Comparison of ENCODE assay signal across 8 cellular contexts in the genomic region with DNA sequence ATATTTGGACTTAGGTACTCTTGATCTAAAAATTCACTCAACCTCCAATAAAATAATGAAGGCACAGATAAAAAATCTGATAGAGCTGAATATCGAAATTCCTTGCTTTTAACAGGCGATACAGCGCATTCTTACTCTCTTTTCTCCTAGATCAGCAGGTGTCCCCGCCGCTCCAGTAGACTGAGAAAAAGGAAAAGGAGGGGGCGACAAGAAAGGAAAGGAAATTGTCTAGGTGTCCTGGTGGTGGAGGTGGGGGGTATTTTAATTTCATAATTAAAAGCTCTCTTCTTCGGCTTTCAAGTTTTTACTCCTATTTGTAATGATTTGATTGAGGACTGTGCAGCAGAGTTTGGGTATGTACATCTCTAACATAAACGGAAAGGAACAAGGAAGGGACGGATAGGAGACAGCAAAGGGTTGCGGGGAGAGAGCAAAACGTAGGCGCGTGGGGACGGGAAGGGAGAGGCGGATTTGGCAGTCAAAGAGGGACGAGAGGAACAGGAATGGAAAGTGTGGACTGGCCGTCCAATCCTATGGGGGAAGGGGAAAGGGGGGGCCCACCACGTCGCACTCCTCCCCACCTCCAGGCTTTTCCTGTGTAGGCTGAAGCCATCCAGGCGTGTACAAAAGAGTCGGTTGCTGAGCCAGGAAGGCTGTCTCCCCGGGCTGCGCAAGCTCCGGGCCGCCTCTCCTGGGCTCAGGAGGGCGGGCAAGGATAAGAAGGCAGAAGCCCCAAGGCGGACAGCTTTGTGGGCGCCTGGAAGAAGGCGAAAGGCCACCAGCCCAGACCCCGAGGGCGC. TPM values are rescaled to one million over a fixed set of nuclear protein-coding genes. Genes with fewer than 3 reads are reported as not detected.
DNase-seq lines count a peak whose midpoint lies in the region; ATAC-seq and TF ChIP-seq lines count a peak whose summit lies in the region.

No MANE protein-coding gene starts in this region.

- no peaks in the 10 kb centered on the region for H3K36me3 Mint-ChIP-seq in activated T-helper 17 cell treated with anti-CD3 and anti-CD28 coated beads, Interleukin-2, amount 50 U/mL, for 72 hours (ENCODE audit: low read depth)
- H3K36me3 Mint-ChIP-seq in naive thymus-derived CD4-positive, alpha-beta T cell = no peaks in the 10 kb centered on the region

- no peaks in the 10 kb centered on the region for H3K27me3 Mint-ChIP-seq in activated T-helper 17 cell treated with anti-CD3 and anti-CD28 coated beads, Interleukin-2, amount 50 U/mL, for 72 hours
- H3K27me3 Mint-ChIP-seq in naive thymus-derived CD4-positive, alpha-beta T cell = peaks cover 0 to 32% (median 0%) of the 10 kb centered on the region in 5 donors

- H3K4me3 Mint-ChIP-seq in activated T-helper 17 cell treated with anti-CD3 and anti-CD28 coated beads, Interleukin-2, amount 50 U/mL, for 72 hours = peak overlapping the region; percentile 80
- H3K4me3 Mint-ChIP-seq in naive thymus-derived CD4-positive, alpha-beta T cell = peak overlapping the region; percentile 75 to 93 (median 90)

- POLR2A ChIA-PET in naive thymus-derived CD4-positive, alpha-beta T cell (lab: Charles Lee) = interaction anchor here (0.8 to 2.3 kb wide), 7 partner anchors 12 to 618 kb away, joined by 3 to 11 read pairs (median 6); a partner anchor contains a TSS

- CTCF ChIA-PET in naive thymus-derived CD4-positive, alpha-beta T cell (lab: Charles Lee) = interaction anchor here (0.7 kb wide), 1 partner anchor 21 kb away, joined by 3 read pairs; no protein-coding TSS in a partner anchor

- no peaks in the 10 kb centered on the region for H3K27me3 ChIP-seq in naive thymus-derived CD4-positive, alpha-beta T cell (ENCODE audit: control insufficient read depth in 2 of 2, insufficient read depth in 2 of 2, low read length in 2 of 2)
- no peaks in the 10 kb centered on the region for H3K27me3 ChIP-seq in thoracic aorta (replicated peaks; ENCODE audit: insufficient read depth)

- no peaks in the 10 kb centered on the region for H3K9me3 ChIP-seq in naive thymus-derived CD4-positive, alpha-beta T cell (ENCODE audit: control insufficient read depth in 2 of 3, low read length in 3 of 3)
- H3K9me3 ChIP-seq in thoracic aorta = no peaks in the 10 kb centered on the region

- no peaks in the 10 kb centered on the region for H3K9me3 Mint-ChIP-seq in activated T-helper 17 cell treated with anti-CD3 and anti-CD28 coated beads, Interleukin-2, amount 50 U/mL, for 72 hours
- no peaks in the 10 kb centered on the region for H3K9me3 Mint-ChIP-seq in naive thymus-derived CD4-positive, alpha-beta T cell

- ATAC-seq in GM19324 (IDR thresholded peaks at IDR 0.05; ENCODE audit: low FRiP score, unreplicated experiment) = peak; percentile 28
- peak; percentile 42 for ATAC-seq in HG03432 (IDR thresholded peaks at IDR 0.05; ENCODE audit: unreplicated experiment)
- peak; percentile 42 for ATAC-seq in activated T-helper 17 cell treated with anti-CD3 and anti-CD28 coated beads, Interleukin-2, amount 50 U/mL, for 72 hours (replicated peaks)
- ATAC-seq in naive thymus-derived CD4-positive, alpha-beta T cell = peak; percentile 19
- ATAC-seq in thoracic aorta (ENCODE audit: insufficient number of reproducible peaks, low FRiP score, low read depth) = peak; percentile 75

- DNase-seq in CMK (ENCODE audit: low read depth) = peak; percentile 14
- peak; percentile 67 to 68 for DNase-seq in NCI-H446 (lab: John Stamatoyannopoulos, UW)
- peak; percentile 88 for DNase-seq in fibroblast of the aortic adventitia (ENCODE audit: low read depth)
- peak in 3 of 9 donors; percentile 7 to 58 (median 26) for DNase-seq in naive thymus-derived CD4-positive, alpha-beta T cell
- peak; percentile 45 for DNase-seq in thoracic aorta (ENCODE audit: low spot score)

- H3K36me3 ChIP-seq in naive thymus-derived CD4-positive, alpha-beta T cell (ENCODE audit: control insufficient read depth in 2 of 3, insufficient read depth in 3 of 3, low read length in 3 of 3) = peaks cover 0 to 6% (median 0%) of the 10 kb centered on the region in 3 experiments
- H3K36me3 ChIP-seq in thoracic aorta = no peaks in the 10 kb centered on the region

- peaks cover 8 to 17% of the 10 kb centered on the region in 2 donors for H3K4me1 ChIP-seq in naive thymus-derived CD4-positive, alpha-beta T cell (ENCODE audit: control insufficient read depth in 2 of 2, insufficient read depth in 2 of 2, low read length in 2 of 2)
- H3K4me1 ChIP-seq in thoracic aorta (ENCODE audit: control insufficient read depth in 1 of 2, low read depth in 2 of 2) = peaks cover 14 to 22% of the 10 kb centered on the region in 2 donors

- peak overlapping the region; percentile 87 for H3K27ac Mint-ChIP-seq in activated T-helper 17 cell treated with anti-CD3 and anti-CD28 coated beads, Interleukin-2, amount 50 U/mL, for 72 hours
- peak overlapping the region; percentile 81 to 92 (median 90) for H3K27ac Mint-ChIP-seq in naive thymus-derived CD4-positive, alpha-beta T cell

- H3K4me1 Mint-ChIP-seq in activated T-helper 17 cell treated with anti-CD3 and anti-CD28 coated beads, Interleukin-2, amount 50 U/mL, for 72 hours = peaks cover 6% of the 10 kb centered on the region
- peaks cover 8 to 18% (median 13%) of the 10 kb centered on the region in 7 donors for H3K4me1 Mint-ChIP-seq in naive thymus-derived CD4-positive, alpha-beta T cell

- peak overlapping the region; percentile 88 for H3K27ac ChIP-seq in naive thymus-derived CD4-positive, alpha-beta T cell (ENCODE audit: low read depth, low read length)
- H3K27ac ChIP-seq in thoracic aorta = peak overlapping the region; percentile 96 to 100

- intact Hi-C loops in naive thymus-derived CD4-positive, alpha-beta T cell (cut with micrococcal nuclease) = loop anchor here in 1 of 2 donors (1.0 to 5.0 kb wide), 2 partner anchors 188 to 503 kb away; no protein-coding TSS in a partner anchor

- TF ChIP-seq CTCF in fibroblast of the aortic adventitia (IDR thresholded peaks at IDR 0.05; ENCODE audit: insufficient read depth, low read length) = no peak
- peak; percentile 20 for TF ChIP-seq CTCF in thoracic aorta (IDR thresholded peaks at IDR 0.05)

- H3K4me3 ChIP-seq in fibroblast of the aortic adventitia (ENCODE audit: low read depth, low read length) (peak overlapping the region; percentile 81), thoracic aorta (peak overlapping the region; percentile 89)
- peak overlapping the region; percentile 83 for H3K4me3 ChIP-seq in naive thymus-derived CD4-positive, alpha-beta T cell (ENCODE audit: low read length)

RNA-seq across cellular contexts. Expression of a gene that starts 0.9 kb away (rescaled TPM):
- 1 to 10 TPM; 4.0 to 7.0 TPM for total RNA-seq in activated T-helper 17 cell treated with anti-CD3 and anti-CD28 coated beads, Interleukin-2, amount 50 U/mL, for 72 hours
- total RNA-seq in fibroblast of the aortic adventitia (ENCODE audit: low replicate concordance) = 10.9 and 17.8 TPM in 2 replicates
- 1 to 10 TPM; 1.1 to 4.6 (median 2.0) TPM for total RNA-seq in naive thymus-derived CD4-positive, alpha-beta T cell
- under 1 TPM; 0.62 to 0.74 TPM for polyA plus RNA-seq in naive thymus-derived CD4-positive, alpha-beta T cell
- 10 to 100 TPM; 35.9 to 48.0 TPM for total RNA-seq in thoracic aorta

Comparison
In these comparisons a context has a peak if more than half of its experiments do, and no peak if none do; other contexts are left out.
1. ATAC-seq: peak in every context shown above with its lines; median percentile 75 in thoracic aorta; 42 in HG03432; 42 in activated T-helper 17 cell treated with anti-CD3 and anti-CD28 coated beads, Interleukin-2, amount 50 U/mL, for 72 hours; 28 in GM19324; 19 in naive thymus-derived CD4-positive, alpha-beta T cell.